Comparison of ENCODE assay signal across 16 cellular contexts in the genomic region with DNA sequence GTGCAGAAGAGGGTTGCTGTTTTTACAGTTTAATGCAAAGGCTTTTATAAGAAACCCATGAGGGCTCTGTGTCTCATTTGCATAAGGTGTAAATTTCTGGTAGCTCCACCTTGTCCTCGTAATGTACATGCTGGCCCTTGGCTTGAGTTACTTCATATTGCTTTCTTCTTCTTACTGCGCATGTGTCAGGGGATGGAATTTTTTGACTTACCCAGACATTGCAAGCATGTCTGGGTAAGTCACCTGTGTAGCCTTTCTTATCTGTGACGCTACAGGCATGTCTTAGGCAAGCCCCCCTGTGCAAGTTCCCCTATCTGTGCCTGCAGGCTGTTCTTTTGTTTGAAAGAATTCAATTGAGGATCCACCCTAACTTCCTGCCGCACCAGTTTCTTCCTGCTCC.
"Had no signal": no experiment of that assay in that cellular context is flagged by ENCODE, and none has a peak within 500 bp of the region (broad histone marks: within the 10 kb centered on the region; RNA-seq: fewer than 3 reads in every experiment).

No MANE protein-coding gene starts in this region.

- H3K9me3 Mint-ChIP-seq: stimulated activated naive CD8-positive, alpha-beta T cell treated with anti-CD3 and anti-CD28 coated beads, Interleukin-15, amount 100 ng/mL, for 72 hours; T-helper 2 cell treated with Interferon-gamma antibody and Interleukin-4, amounts not matched to agents 5 μg/mL and 100 μg/mL, for 36 hours had no signal

- H3K4me3 ChIP-seq: adrenal gland, pancreas, right lobe of liver, suprapubic skin, upper lobe of left lung had no signal

- H3K27ac Mint-ChIP-seq: activated naive CD4-positive, alpha-beta T cell treated with anti-CD3 and anti-CD28 coated beads, Interleukin-2, amount 50 U/mL, for 72 hours; naive thymus-derived CD8-positive, alpha-beta T cell; stimulated activated naive CD8-positive, alpha-beta T cell treated with anti-CD3 and anti-CD28 coated beads, Interleukin-15, amount 100 ng/mL, for 72 hours; T-helper 2 cell treated with Interferon-gamma antibody and Interleukin-4, amounts not matched to agents 5 μg/mL and 100 μg/mL, for 36 hours had no signal

- H3K4me1 Mint-ChIP-seq: naive thymus-derived CD8-positive, alpha-beta T cell; stimulated activated naive CD8-positive, alpha-beta T cell treated with anti-CD3 and anti-CD28 coated beads, Interleukin-15, amount 100 ng/mL, for 72 hours had no signal

- ATAC-seq: activated CD4-positive, CD25-positive, alpha-beta regulatory T cell treated with anti-CD3 and anti-CD28 coated beads, Interleukin-2, amount 50 U/mL, for 24 hours; activated naive CD4-positive, alpha-beta T cell treated with anti-CD3 and anti-CD28 coated beads, Interleukin-2, amount 50 U/mL, for 72 hours; naive thymus-derived CD8-positive, alpha-beta T cell; pancreas; right lobe of liver; stimulated activated naive CD8-positive, alpha-beta T cell treated with anti-CD3 and anti-CD28 coated beads, Interleukin-15, amount 100 ng/mL, for 72 hours had no signal

- H3K27me3 Mint-ChIP-seq: stimulated activated naive CD8-positive, alpha-beta T cell treated with anti-CD3 and anti-CD28 coated beads, Interleukin-15, amount 100 ng/mL, for 72 hours had no signal

- H3K27ac ChIP-seq: adrenal gland, neutrophil, pancreas, right lobe of liver, suprapubic skin, upper lobe of left lung had no signal

- H3K9me3 ChIP-seq: adrenal gland, neutrophil, pancreas, right lobe of liver, suprapubic skin, upper lobe of left lung had no signal

- H3K4me3 Mint-ChIP-seq: naive thymus-derived CD8-positive, alpha-beta T cell; stimulated activated naive CD8-positive, alpha-beta T cell treated with anti-CD3 and anti-CD28 coated beads, Interleukin-15, amount 100 ng/mL, for 72 hours; T-helper 2 cell treated with Interferon-gamma antibody and Interleukin-4, amounts not matched to agents 5 μg/mL and 100 μg/mL, for 36 hours had no signal

- H3K4me1 ChIP-seq: adrenal gland, pancreas, right lobe of liver, suprapubic skin, upper lobe of left lung had no signal

- H3K36me3 ChIP-seq: adrenal gland, neutrophil, pancreas, right lobe of liver, suprapubic skin, upper lobe of left lung had no signal

- DNase-seq: activated gamma-delta T cell treated with Interleukin-2 at 50 U/mL for 16 hours; adrenal gland; effector CD4-positive, alpha-beta T cell; naive thymus-derived CD8-positive, alpha-beta T cell; pancreas; right lobe of liver; small intestine; stimulated activated CD4-positive, alpha-beta T cell treated with anti-CD3 and anti-CD28 coated beads, Interleukin-15, amount 100 ng/mL, for 24 hours; stimulated activated CD4-positive, alpha-beta T cell treated with anti-CD3 and anti-CD28 coated beads, Interleukin-2, amount 100 ng/mL, for 48 hours; stimulated activated naive CD8-positive, alpha-beta T cell treated with anti-CD3 and anti-CD28 coated beads, Interleukin-15, amount 100 ng/mL, for 72 hours; upper lobe of left lung had no signal

- H3K27me3 ChIP-seq: adrenal gland, neutrophil, pancreas, right lobe of liver, suprapubic skin, upper lobe of left lung had no signal

- H3K36me3 Mint-ChIP-seq: activated naive CD4-positive, alpha-beta T cell treated with anti-CD3 and anti-CD28 coated beads, Interleukin-2, amount 50 U/mL, for 72 hours had no signal
